8 cellular contexts compared by ENCODE assay signal in genomic region chr12:65170245-65170881, GRCh38. TPM values are rescaled to one million over a fixed set of nuclear protein-coding genes. Genes with fewer than 3 reads are reported as not detected.
DNase-seq lines count a peak whose midpoint lies in the region; ATAC-seq and TF ChIP-seq lines count a peak whose summit lies in the region.

No MANE protein-coding gene starts in this region.

- no peaks in the 10 kb centered on the region for H3K27me3 ChIP-seq in dorsolateral prefrontal cortex
- no peaks in the 10 kb centered on the region for H3K27me3 ChIP-seq in lower lobe of right lung (ENCODE audit: low read depth)

- peaks cover 27% of the 10 kb centered on the region for H3K36me3 Mint-ChIP-seq in activated CD4-positive, alpha-beta T cell treated with anti-CD3 and anti-CD28 coated beads, Interleukin-2, amount 10 ng/mL, durations not matched to agents 24 days and 14 days (ENCODE audit: low read depth)

- H3K9me3 ChIP-seq in lower lobe of right lung, result no peaks in the 10 kb centered on the region

- intact Hi-C loops in activated CD4-positive, alpha-beta T cell treated with anti-CD3 and anti-CD28 coated beads, Interleukin-2, amount 10 ng/mL, durations not matched to agents 24 days and 14 days (cut with micrococcal nuclease), result loop anchor here (1.0 to 5.0 kb wide), 4 partner anchors 14 to 558 kb away; partner anchors contain the start of gene RASSF3
- intact Hi-C loops in dorsolateral prefrontal cortex (cut with DNase I) (no loop called here), lower lobe of right lung (cut with DNase I) (no loop called here)

- H3K27ac ChIP-seq in dorsolateral prefrontal cortex, result peak overlapping the region in 52 of 59 donors; percentile 72 to 97 (median 93)
- H3K27ac ChIP-seq in lower lobe of right lung, result peak overlapping the region; percentile 94

- ATAC-seq in HG02759 (IDR thresholded peaks at IDR 0.05; ENCODE audit: unreplicated experiment) (peak; percentile 50), lower lobe of right lung (peak; percentile 80 to 82)

- no peaks in the 10 kb centered on the region for H3K36me3 ChIP-seq in lower lobe of right lung

- H3K27me3 Mint-ChIP-seq in activated CD4-positive, alpha-beta T cell treated with anti-CD3 and anti-CD28 coated beads, Interleukin-2, amount 10 ng/mL, durations not matched to agents 24 days and 14 days, result peaks cover 2% of the 10 kb centered on the region

- H3K9me3 Mint-ChIP-seq in activated CD4-positive, alpha-beta T cell treated with anti-CD3 and anti-CD28 coated beads, Interleukin-2, amount 10 ng/mL, durations not matched to agents 24 days and 14 days, result no peaks in the 10 kb centered on the region

- peak overlapping the region; percentile 35 to 100 (median 95) for H3K4me3 ChIP-seq in dorsolateral prefrontal cortex
- H3K4me3 ChIP-seq in lower lobe of right lung, result peak overlapping the region; percentile 96

- H3K27ac Mint-ChIP-seq in activated CD4-positive, alpha-beta T cell treated with anti-CD3 and anti-CD28 coated beads, Interleukin-2, amount 10 ng/mL, durations not matched to agents 24 days and 14 days, result peak overlapping the region; percentile 93

- DNase-seq in DMS 273 (lab: John Stamatoyannopoulos, UW; ENCODE audit: unreplicated experiment) (peak; percentile 74), DMS 273 treated with DMSO at 0.1 percent for 48 hours (lab: John Stamatoyannopoulos, UW) (no peak), NCI-H146 treated with DMSO at 0.1 percent for 48 hours (lab: John Stamatoyannopoulos, UW; ENCODE audit: unreplicated experiment) (peak; percentile 42), dorsolateral prefrontal cortex (peak in 9 of 10 donors; percentile 33 to 69 (median 51)), lower lobe of right lung (peak; percentile 80)
- DNase-seq in activated CD4-positive, alpha-beta T cell treated with anti-CD3 and anti-CD28 coated beads, Interleukin-2, amount 10 ng/mL, durations not matched to agents 24 days and 14 days, result peak; percentile 89
- peak; percentile 23 to 44 (median 37) for DNase-seq in stimulated activated CD4-positive, alpha-beta T cell treated with anti-CD3 and anti-CD28 coated beads, TNF-alpha, amount 100 ng/mL, for 48 hours (ENCODE audit: low read depth in 3 of 3)

- TF ChIP-seq CTCF in dorsolateral prefrontal cortex (IDR thresholded peaks at IDR 0.05 in 54 of 56, conservative IDR thresholded peaks at IDR 0.05 in 2 of 56; ENCODE audit: low read depth in 1 of 56, partially characterized antibody in 56 of 56), result peak in 1 of 56 donors; percentile 3
- TF ChIP-seq CTCF in lower lobe of right lung (IDR thresholded peaks at IDR 0.05), result no peak

- peak overlapping the region; percentile 91 for H3K4me3 Mint-ChIP-seq in activated CD4-positive, alpha-beta T cell treated with anti-CD3 and anti-CD28 coated beads, Interleukin-2, amount 10 ng/mL, durations not matched to agents 24 days and 14 days

- peaks cover 28% of the 10 kb centered on the region for H3K4me1 Mint-ChIP-seq in activated CD4-positive, alpha-beta T cell treated with anti-CD3 and anti-CD28 coated beads, Interleukin-2, amount 10 ng/mL, durations not matched to agents 24 days and 14 days

- H3K4me1 ChIP-seq in lower lobe of right lung, result peaks cover 57% of the 10 kb centered on the region

RNA-seq across cellular contexts. Expression of gene LEMD3, which starts 1.0 kb away (rescaled TPM):
- 28.9 and 30.0 TPM in 2 replicates for total RNA-seq in activated CD4-positive, alpha-beta T cell treated with anti-CD3 and anti-CD28 coated beads, Interleukin-2, amount 10 ng/mL, durations not matched to agents 24 days and 14 days
- total RNA-seq in dorsolateral prefrontal cortex (10 to 100 TPM; 28.3 to 49.9 (median 37.3) TPM), lower lobe of right lung (31.9 TPM)

RNA-seq across cellular contexts. Expression of gene WIF1, which starts 49.3 kb away (rescaled TPM):
- not detected in 2 replicates for total RNA-seq in activated CD4-positive, alpha-beta T cell treated with anti-CD3 and anti-CD28 coated beads, Interleukin-2, amount 10 ng/mL, durations not matched to agents 24 days and 14 days
- 10 to 100 TPM in 101 of 120 experiments, 1 to 10 TPM in 19; 1.5 to 77.3 (median 22.0) TPM for total RNA-seq in dorsolateral prefrontal cortex
- total RNA-seq in lower lobe of right lung, result 97.0 TPM
